2 cellular contexts compared by ENCODE assay signal in genomic region chr1:62680992-62681391, GRCh38. TPM values are rescaled to one million over a fixed set of nuclear protein-coding genes. Genes with fewer than 3 reads are reported as not detected.
DNase-seq lines count a peak whose midpoint lies in the region; ATAC-seq, FAIRE-seq and TF ChIP-seq lines count a peak whose summit lies in the region.
"Not testable (repeated sequence)": the region's sequence is repeated elsewhere in the genome, so short reads cannot be mapped to it uniquely, and the experiment has no call there.

No MANE protein-coding gene starts in this region.

- not testable (repeated sequence) for H3K9me3 ChIP-seq in HEK293 (ENCODE audit: control insufficient read depth, insufficient read depth, low read depth, low read length); K562 (replicated peaks; ENCODE audit: control insufficient read depth, insufficient read depth, low read depth, low read length)

- H3K79me2 ChIP-seq in K562 (ENCODE audit: control insufficient read depth, insufficient read depth, low read length), result peaks cover 12% of the 10 kb centered on the region; the same call in 2 of the 3 replicates

- not testable (repeated sequence) for ATAC-seq in K562

- POLR2A ChIA-PET in HEK293 (lab: Yijun Ruan, JAX); K562 (lab: Yijun Ruan, JAX): not testable (repeated sequence)

- TF ChIP-seq RAD21 in K562 (CRISPR knock-in tag; conservative IDR thresholded peaks at IDR 0.05 in 1 of 2, IDR thresholded peaks at IDR 0.05 in 1 of 2), result not testable (repeated sequence)

- H3K36me3 ChIP-seq in HEK293 (ENCODE audit: control insufficient read depth in 2 of 2, insufficient read depth in 1 of 2, low read length in 2 of 2); K562 (ENCODE audit: control insufficient read depth, insufficient read depth, low read length): not testable (repeated sequence)

- not testable (repeated sequence) for H3K4me2 ChIP-seq in K562 (ENCODE audit: insufficient read depth, low read length)

- not testable (repeated sequence) for BruUV-seq in K562 (replicated peaks; lab: Mats Ljungman, UMichigan)

- not testable (repeated sequence) for TF ChIP-seq CTCF in HEK293 (tag by site-specific recombination; IDR thresholded peaks at IDR 0.05); K562 (IDR thresholded peaks at IDR 0.05 in 2 of 3, conservative IDR thresholded peaks at IDR 0.05 in 1 of 3; ENCODE audit: insufficient read depth in 2 of 3, low read depth in 1 of 3, low read length in 3 of 3)

- not testable (repeated sequence) for H3K9ac ChIP-seq in K562 (ENCODE audit: insufficient read depth in 1 of 2, low read depth in 2 of 2, low read length in 2 of 2)

- H4K20me1 ChIP-seq in K562 (replicated peaks; ENCODE audit: control insufficient read depth, insufficient read depth, low read length), result not testable (repeated sequence)

- not testable (repeated sequence) for H3K9me1 ChIP-seq in K562 (ENCODE audit: control insufficient read depth, insufficient read depth, low read length)

- not testable (repeated sequence) for H3K27ac ChIP-seq in HEK293 (ENCODE audit: extremely low read depth, low read depth, low read length); K562 (ENCODE audit: extremely low read depth, low read depth, low read length)

- in situ Hi-C loops in K562 (cut with MboI), result not testable (repeated sequence)

- TF ChIP-seq POLR2A in K562 (conservative IDR thresholded peaks at IDR 0.05), result not testable (repeated sequence)

- CTCF ChIA-PET in HEK293 (lab: Yijun Ruan, JAX), result not testable (repeated sequence)
- CTCF ChIA-PET in K562 (lab: Yijun Ruan, JAX; ENCODE audit: low intra/inter-chr PET ratio), result interaction anchor here (0.6 kb wide), 1 partner anchor 17 kb away, joined by 3 read pairs; no protein-coding TSS in a partner anchor

- TF ChIP-seq EP300 in K562 (IDR thresholded peaks at IDR 0.05; ENCODE audit: low read length), result not testable (repeated sequence)

- not testable (repeated sequence) for FAIRE-seq in K562 (lab: Jason Lieb, UNC)

- H2AFZ ChIP-seq in K562 (ENCODE audit: low read depth, low read length), result not testable (repeated sequence)

- not testable (repeated sequence) for H3K27me3 ChIP-seq in K562 (ENCODE audit: control insufficient read depth in 2 of 2, insufficient read depth in 2 of 2, low read length in 2 of 2)

- WGBS in K562 (ENCODE audit: insufficient coverage, low coverage, missing lambda C conversion rate), result no CpG with 5 or more reads among the region's 2 CpGs

- intact Hi-C loops in K562 (cut with micrococcal nuclease), result loop anchor here (10.0 kb wide), 1 partner anchor 54 kb away; no protein-coding TSS in a partner anchor

- not testable (repeated sequence) for H3K4me1 ChIP-seq in HEK293 (ENCODE audit: control insufficient read depth, insufficient read depth, low read length)
- peaks cover 6 to 10% of the 10 kb centered on the region in 2 experiments; a peak in 4 of 5 replicates for H3K4me1 ChIP-seq in K562 (replicated peaks in 1 of 2; ENCODE audit: control insufficient read depth in 2 of 2, insufficient read depth in 2 of 2, low read length in 2 of 2)

- DNase-seq in K562 (ENCODE audit: extremely low read depth in 1 of 4, low spot score in 3 of 4), result not testable (repeated sequence)

- H3K4me3 ChIP-seq in HEK293 (ENCODE audit: low read depth, low read length); K562: not testable (repeated sequence)

TF ChIP-seq in HEK293, 187 proteins besides CTCF, POLR2A, EP300 and RAD21:
- TF ChIP-seq ZNF280D (tag by site-specific recombination; IDR thresholded peaks at IDR 0.05), result 0 out of 2 replicates have a peak, but pooled peaks have one; percentile 57
- peak; percentile 89 for TF ChIP-seq ZNF146 (tag by site-specific recombination; IDR thresholded peaks at IDR 0.05)
- TF ChIP-seq, protein P1, sequence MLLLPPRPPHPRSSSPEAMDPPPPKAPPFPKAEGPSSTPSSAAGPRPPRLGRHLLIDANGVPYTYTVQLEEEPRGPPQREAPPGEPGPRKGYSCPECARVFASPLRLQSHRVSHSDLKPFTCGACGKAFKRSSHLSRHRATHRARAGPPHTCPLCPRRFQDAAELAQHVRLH (tag by site-specific recombination; IDR thresholded peaks at IDR 0.05), result 0 out of 2 replicates have a peak, but pooled peaks have one; percentile 41

TF ChIP-seq in K562, 482 proteins besides CTCF, POLR2A, EP300 and RAD21:
- 0 out of 2 replicates have a peak, but pooled peaks have one; percentile 34 for TF ChIP-seq BCOR (IDR thresholded peaks at IDR 0.05)
TF ChIP-seq in K562: peak in this region for 1; not testable (repeated sequence) for 481.

RNA-seq across cellular contexts. Expression of gene DOCK7, which starts 7.2 kb away (rescaled TPM):
- total RNA-seq in K562 (2011; cell fraction: chromatin; rRNA removed; ENCODE audit: low replicate concordance), result 14.7 and 55.2 TPM in 2 replicates
- 14.5 and 15.5 TPM in 2 replicates for total RNA-seq in K562 (2011; cell fraction: nucleolus; rRNA removed)
- total RNA-seq in K562 (2011; cell fraction: nucleoplasm; rRNA removed), result 19.6 and 36.0 TPM in 2 replicates
- 16.4 and 29.3 TPM in 2 replicates for total RNA-seq in K562 (2014; rRNA removed)
- 12.7 and 16.0 TPM in 2 replicates for total RNA-seq in K562 (2014; rRNA removed; fragmentation: Illumina TruSeq; extraction: Trizol)
- total RNA-seq in K562 (2015; rRNA removed; fragmentation: Illumina TruSeq; extraction: Trizol), result 18.1 and 21.8 TPM in 2 replicates
- 12.6 and 18.2 TPM in 2 replicates for total RNA-seq in K562 (2021)
- polyA plus RNA-seq in K562 (2011; rRNA removed), result 12.5 and 16.4 TPM in 2 replicates
- polyA plus RNA-seq in K562 (2011; cell fraction: cytosol; rRNA removed), result 3.0 and 7.4 TPM in 2 replicates
- polyA plus RNA-seq in K562 (2011; cell fraction: nucleus; rRNA removed), result 12.2 and 21.1 TPM in 2 replicates
- 14.6 and 22.3 TPM in 2 replicates for polyA plus RNA-seq in K562 (2012)
- polyA plus RNA-seq in K562 (2014; fragmentation: Illumina TruSeq; extraction: Trizol), result 20.9 and 35.1 TPM in 2 replicates
- polyA plus RNA-seq in K562 (2014; fragmentation: Nextera tagmentation; extraction: Ambion mirVana), result 10 to 100 TPM in 1 of 2 experiments, 1 to 10 TPM in 1; 4.9 to 10.6 TPM
- polyA plus RNA-seq in K562 (2014; rRNA removed), result 7.7 and 10.1 TPM in 2 replicates
- polyA minus RNA-seq in K562 (2011; rRNA and poly(A)+ RNA removed), result 57.3 and 79.6 TPM in 2 replicates
- 15.4 and 16.5 TPM in 2 replicates for polyA minus RNA-seq in K562 (2011; cell fraction: cytosol; rRNA and poly(A)+ RNA removed)
- 28.9 and 46.7 TPM in 2 replicates for polyA minus RNA-seq in K562 (2011; cell fraction: nucleus; rRNA and poly(A)+ RNA removed)
